Comparison of ENCODE assay signal across 8 cellular contexts in genomic region chr20:38764563-38765355, GRCh38. TPM values are rescaled to one million over a fixed set of nuclear protein-coding genes. Genes with fewer than 3 reads are reported as not detected.
DNase-seq lines count a peak whose midpoint lies in the region; ATAC-seq, FAIRE-seq and TF ChIP-seq lines count a peak whose summit lies in the region.

No MANE protein-coding gene starts in this region.

- H2BK12ac ChIP-seq in trophoblast cell (ENCODE audit: low read length) = no peak overlapping the region

- H4K8ac ChIP-seq in trophoblast cell (ENCODE audit: low read depth, low read length) = no peak overlapping the region

- H3K79me1 ChIP-seq in trophoblast cell (ENCODE audit: low read length) = no peaks in the 10 kb centered on the region

- WGBS in body of pancreas, 2 donors = 71% methylated on average over 10 to 11 of the region's 11 CpGs
- no CpG with 5 or more reads among the region's 11 CpGs for WGBS in trophoblast cell (ENCODE audit: extremely low coverage, insufficient coverage, insufficient read length)
- 72% methylated on average over 11 of the region's 11 CpGs for WGBS in prostate gland

- no peak overlapping the region for H3K23ac ChIP-seq in trophoblast cell (ENCODE audit: low read length)

- peaks cover 72% of the 10 kb centered on the region for H3K36me3 Mint-ChIP-seq in CD4-positive, CD25-positive, alpha-beta regulatory T cell

- no peak overlapping the region for H3K18ac ChIP-seq in trophoblast cell (ENCODE audit: low read length)

- TF ChIP-seq POLR2A in body of pancreas (IDR thresholded peaks at IDR 0.05) (no peak), prostate gland (IDR thresholded peaks at IDR 0.05) (no peak)

- H3K4me1 ChIP-seq in CD4-positive, CD25-positive, alpha-beta regulatory T cell (ENCODE audit: control insufficient read depth, insufficient read depth, low read length, poor library complexity, severe bottlenecking) = no peaks in the 10 kb centered on the region
- H3K4me1 ChIP-seq in body of pancreas = peaks cover 26% of the 10 kb centered on the region
- H3K4me1 ChIP-seq in trophoblast cell (ENCODE audit: control insufficient read depth in 1 of 2, insufficient read depth in 2 of 2, low read length in 2 of 2) = peaks cover 3 to 4% of the 10 kb centered on the region in 2 experiments
- no peaks in the 10 kb centered on the region for H3K4me1 ChIP-seq in prostate gland (replicated peaks)

- H3K27ac ChIP-seq in CD4-positive, CD25-positive, alpha-beta regulatory T cell (ENCODE audit: insufficient read depth, low read length, poor library complexity, severe bottlenecking) = no peak overlapping the region
- H3K27ac ChIP-seq in body of pancreas = no peak overlapping the region
- H3K27ac ChIP-seq in trophoblast cell (ENCODE audit: low read depth, low read length) = no peak overlapping the region
- no peak overlapping the region for H3K27ac ChIP-seq in prostate gland

- no peak overlapping the region for H3K9ac ChIP-seq in trophoblast cell (ENCODE audit: low read length)

- no peaks in the 10 kb centered on the region for H3K27me3 ChIP-seq in CD4-positive, CD25-positive, alpha-beta regulatory T cell (ENCODE audit: control insufficient read depth, insufficient read depth, low read length)
- no peaks in the 10 kb centered on the region for H3K27me3 ChIP-seq in body of pancreas
- no peaks in the 10 kb centered on the region for H3K27me3 ChIP-seq in trophoblast cell (ENCODE audit: insufficient read depth, low read length)
- no peaks in the 10 kb centered on the region for H3K27me3 ChIP-seq in prostate gland (replicated peaks; ENCODE audit: insufficient read depth)

- H3K9me3 ChIP-seq in CD4-positive, CD25-positive, alpha-beta regulatory T cell (ENCODE audit: control insufficient read depth in 2 of 2, low read length in 2 of 2) = no peaks in the 10 kb centered on the region
- no peaks in the 10 kb centered on the region for H3K9me3 ChIP-seq in body of pancreas
- no peaks in the 10 kb centered on the region for H3K9me3 ChIP-seq in trophoblast cell (ENCODE audit: insufficient read depth, low read depth, low read length)
- no peaks in the 10 kb centered on the region for H3K9me3 ChIP-seq in prostate gland

- no peaks in the 10 kb centered on the region for H3K9me3 Mint-ChIP-seq in CD4-positive, CD25-positive, alpha-beta regulatory T cell

- no peak overlapping the region for H3K14ac ChIP-seq in trophoblast cell (ENCODE audit: low read length)

- H3K4me2 ChIP-seq in trophoblast cell (ENCODE audit: low read length) = no peak overlapping the region

- ATAC-seq in CD4-positive, CD25-positive, alpha-beta regulatory T cell (ENCODE audit: low read depth in 2 of 2) = peak; percentile 58 to 69
- ATAC-seq in body of pancreas (peak; percentile 65), HG03442 (IDR thresholded peaks at IDR 0.05; ENCODE audit: unreplicated experiment) (no peak)

- H2AK5ac ChIP-seq in trophoblast cell (ENCODE audit: low read length) = no peak overlapping the region

- no peaks in the 10 kb centered on the region for H3K27me3 Mint-ChIP-seq in CD4-positive, CD25-positive, alpha-beta regulatory T cell

- H3K4ac ChIP-seq in trophoblast cell (ENCODE audit: low read depth, low read length) = no peak overlapping the region

- H3K4me3 Mint-ChIP-seq in CD4-positive, CD25-positive, alpha-beta regulatory T cell = no peak overlapping the region

- DNase-seq in CD4-positive, CD25-positive, alpha-beta regulatory T cell = peak in 1 of 3 donors; percentile 60
- peak; percentile 95 for DNase-seq in RCC 7860 (ENCODE audit: low spot score)
- DNase-seq in body of pancreas = peak; percentile 37 to 82 (median 57)
- DNase-seq in trophoblast cell = peak; percentile 42 to 43
- no peak for DNase-seq in NAMALWA (ENCODE audit: low spot score)
- DNase-seq in prostate gland (ENCODE audit: low spot score) = no peak
- no peak for DNase-seq in cerebellar cortex (ENCODE audit: low spot score)

- no peak overlapping the region for H3K4me3 ChIP-seq in CD4-positive, CD25-positive, alpha-beta regulatory T cell (ENCODE audit: low read depth, low read length)
- H3K4me3 ChIP-seq in body of pancreas = no peak overlapping the region
- H3K4me3 ChIP-seq in trophoblast cell (ENCODE audit: low read depth, low read length) = no peak overlapping the region
- H3K4me3 ChIP-seq in prostate gland = no peak overlapping the region

- no peak overlapping the region for H2BK120ac ChIP-seq in trophoblast cell (ENCODE audit: insufficient read depth, low read length, poor library complexity)

- H3K27ac Mint-ChIP-seq in CD4-positive, CD25-positive, alpha-beta regulatory T cell = peak overlapping the region in 2 of 3 donors; percentile 23 to 52

- FAIRE-seq in RCC 7860 (lab: Jason Lieb, UNC) = peak; percentile 99

- H4K91ac ChIP-seq in trophoblast cell (ENCODE audit: low read depth, low read length) = no peak overlapping the region

- H3K4me1 Mint-ChIP-seq in CD4-positive, CD25-positive, alpha-beta regulatory T cell = peaks cover 0 to 7% (median 0%) of the 10 kb centered on the region in 4 donors

- H3K36me3 ChIP-seq in CD4-positive, CD25-positive, alpha-beta regulatory T cell (ENCODE audit: control insufficient read depth, insufficient read depth, low read length) = peaks cover 89% of the 10 kb centered on the region
- H3K36me3 ChIP-seq in body of pancreas (replicated peaks in 1 of 2; ENCODE audit: insufficient read depth in 1 of 2, low read depth in 2 of 2) (peaks cover 3 to 6% of the 10 kb centered on the region in 2 donors), trophoblast cell (ENCODE audit: control insufficient read depth in 1 of 2, insufficient read depth in 2 of 2, low read length in 2 of 2) (peaks cover 8 to 29% of the 10 kb centered on the region in 2 experiments), prostate gland (peaks cover 0 to 11% of the 10 kb centered on the region in 2 donors)

- no peaks in the 10 kb centered on the region for H3K79me2 ChIP-seq in trophoblast cell (ENCODE audit: control insufficient read depth, insufficient read depth, low read length, poor library complexity)

- no peak overlapping the region for H4K12ac ChIP-seq in trophoblast cell (ENCODE audit: low read depth, low read length)

- no peak overlapping the region for H2AFZ ChIP-seq in trophoblast cell (ENCODE audit: insufficient read depth, low read length, poor library complexity)

- TF ChIP-seq CTCF in body of pancreas (IDR thresholded peaks at IDR 0.05) (no peak), prostate gland (IDR thresholded peaks at IDR 0.05) (no peak)

- no peak overlapping the region for H2BK5ac ChIP-seq in trophoblast cell (ENCODE audit: low read depth, low read length, poor library complexity)

- intact Hi-C loops in body of pancreas (cut with DNase I) = no loop called here
- intact Hi-C loops in prostate gland (cut with DNase I) = no loop called here

RNA-seq across cellular contexts. Expression of gene ACTR5, which starts 16.5 kb away (rescaled TPM):
- 14.5 TPM for total RNA-seq in CD4-positive, CD25-positive, alpha-beta regulatory T cell
- polyA plus RNA-seq in CD4-positive, CD25-positive, alpha-beta regulatory T cell = 10 to 100 TPM in 2 of 4 donors, 1 to 10 TPM in 2; 6.1 to 12.2 (median 10.3) TPM
- total RNA-seq in body of pancreas (1 to 10 TPM; 4.9 to 7.9 TPM), prostate gland (10 to 100 TPM in 1 of 2 donors, 1 to 10 TPM in 1; 6.4 to 18.1 TPM)
- polyA plus RNA-seq in trophoblast cell (2013) = 4.7 and 4.8 TPM in 2 replicates

RNA-seq across cellular contexts. Expression of gene SLC32A1, which starts 40.5 kb away (rescaled TPM):
- not detected for total RNA-seq in CD4-positive, CD25-positive, alpha-beta regulatory T cell
- polyA plus RNA-seq in CD4-positive, CD25-positive, alpha-beta regulatory T cell = not detected
- total RNA-seq in body of pancreas (not detected), prostate gland (not detected)
- polyA plus RNA-seq in trophoblast cell (2013) = not detected in 2 replicates

RNA-seq across cellular contexts. Expression of gene PPP1R16B, which starts 40.7 kb away (rescaled TPM):
- total RNA-seq in CD4-positive, CD25-positive, alpha-beta regulatory T cell = 84.1 TPM
- 10 to 100 TPM; 16.5 to 26.8 (median 25.0) TPM for polyA plus RNA-seq in CD4-positive, CD25-positive, alpha-beta regulatory T cell
- total RNA-seq in body of pancreas = 1 to 10 TPM; 1.6 to 4.7 TPM
- polyA plus RNA-seq in trophoblast cell (2013) = 0.03 and 0.04 TPM in 2 replicates
- 1 to 10 TPM; 1.3 to 1.9 TPM for total RNA-seq in prostate gland

Comparison
In these comparisons a context has a peak if more than half of its experiments do, and no peak if none do; other contexts are left out.
1. DNase-seq: peak in RCC 7860 (single experiment), body of pancreas (4 of 4) and trophoblast cell (2 of 2); none in NAMALWA (single experiment), prostate gland (single experiment) and cerebellar cortex (single experiment).
2. RNA of gene PPP1R16B, which starts 40.7 kb away (total RNA-seq): 84.1 TPM in CD4-positive, CD25-positive, alpha-beta regulatory T cell (single experiment); 1.6 to 4.7 TPM in body of pancreas and 1.3 to 1.9 TPM in prostate gland; every median in the first group is over 10 times any median in the second.